1 cellular context compared by ENCODE assay signal in the genomic region with DNA sequence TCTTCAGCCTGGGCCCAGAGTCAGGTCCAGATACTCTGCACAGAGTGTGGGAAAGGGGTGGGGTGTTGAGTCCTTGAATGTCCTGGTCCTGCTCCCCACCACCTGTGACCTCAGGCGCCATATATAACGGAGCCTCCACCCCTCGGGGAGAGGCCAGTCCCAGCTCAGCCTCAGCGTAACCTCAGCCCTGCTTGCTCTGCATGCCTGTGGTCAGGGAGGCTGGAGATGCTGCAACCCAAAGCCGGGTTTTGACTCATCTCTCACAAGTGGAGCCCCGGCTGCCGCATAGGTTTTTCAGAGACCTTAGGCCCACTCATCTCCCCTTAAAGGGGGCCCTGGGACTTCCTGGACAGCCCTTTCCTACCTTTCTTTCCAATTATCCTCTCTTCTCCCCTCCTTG.
A peak's percentile ranks its signal among the peaks of the same experiment; 100 is the strongest.
TF ChIP-seq lines count a peak whose summit lies in the region.

No MANE protein-coding gene starts in this region.

TF ChIP-seq in GM12878, 131 proteins besides CTCF, POLR2A, EP300 and RAD21 (continued from another document and continues in another):
- peak; percentile 81; the same call in 1 of the 2 replicates for TF ChIP-seq TCF12 (IDR thresholded peaks at IDR 0.05; ENCODE audit: low read depth, low read length)
- TF ChIP-seq ATF2 (IDR thresholded peaks at IDR 0.05; ENCODE audit: low read length): peak; percentile 72; the same call in 1 of the 2 replicates
- TF ChIP-seq BRCA1 (IDR thresholded peaks at IDR 0.05; ENCODE audit: low read depth, low read length): no peak
- no peak for TF ChIP-seq SUZ12 (IDR thresholded peaks at IDR 0.05; ENCODE audit: unreplicated experiment)
- TF ChIP-seq GABPA (IDR thresholded peaks at IDR 0.05; ENCODE audit: low read depth): no peak
- TF ChIP-seq ASH2L (IDR thresholded peaks at IDR 0.05; ENCODE audit: borderline replicate concordance, low read depth): no peak
- TF ChIP-seq, protein P1, sequence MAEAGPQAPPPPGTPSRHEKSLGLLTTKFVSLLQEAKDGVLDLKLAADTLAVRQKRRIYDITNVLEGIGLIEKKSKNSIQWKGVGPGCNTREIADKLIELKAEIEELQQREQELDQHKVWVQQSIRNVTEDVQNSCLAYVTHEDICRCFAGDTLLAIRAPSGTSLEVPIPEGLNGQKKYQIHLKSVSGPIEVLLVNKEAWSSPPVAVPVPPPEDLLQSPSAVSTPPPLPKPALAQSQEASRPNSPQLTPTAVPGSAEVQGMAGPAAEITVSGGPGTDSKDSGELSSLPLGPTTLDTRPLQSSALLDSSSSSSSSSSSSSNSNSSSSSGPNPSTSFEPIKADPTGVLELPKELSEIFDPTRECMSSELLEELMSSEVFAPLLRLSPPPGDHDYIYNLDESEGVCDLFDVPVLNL (IDR thresholded peaks at IDR 0.05; ENCODE audit: low read depth, low read length): no peak
- peak; percentile 80 for TF ChIP-seq NFIC (IDR thresholded peaks at IDR 0.05; ENCODE audit: low read depth, low read length)
- no peak for TF ChIP-seq HDAC2 (IDR thresholded peaks at IDR 0.05)
- TF ChIP-seq NRF1 (conservative IDR thresholded peaks at IDR 0.05; ENCODE audit: low read depth, low read length): no peak
- no peak for TF ChIP-seq TARDBP (IDR thresholded peaks at IDR 0.05; ENCODE audit: borderline replicate concordance)
- no peak for TF ChIP-seq ZZZ3 (IDR thresholded peaks at IDR 0.05; ENCODE audit: control insufficient read depth, insufficient read length, low read depth)
- no peak for TF ChIP-seq LARP7 (IDR thresholded peaks at IDR 0.05)
- no peak for TF ChIP-seq CBX3 (IDR thresholded peaks at IDR 0.05; ENCODE audit: borderline replicate concordance, low read depth)
- peak in 1 of 2 experiments; percentile 5; a peak in 1 of 4 replicates for TF ChIP-seq SRF (IDR thresholded peaks at IDR 0.05; ENCODE audit: low read depth in 2 of 2, low read length in 2 of 2)
- TF ChIP-seq SIX5 (IDR thresholded peaks at IDR 0.05; ENCODE audit: low read depth, low read length, severe bottlenecking): no peak
- TF ChIP-seq SMAD5 (IDR thresholded peaks at IDR 0.05; ENCODE audit: low read depth): no peak; the same call in 1 of the 2 replicates
- no peak for TF ChIP-seq ZBTB4 (CRISPR knock-in tag; IDR thresholded peaks at IDR 0.05)
- peak; percentile 63; the same call in 1 of the 2 replicates for TF ChIP-seq FOXM1 (IDR thresholded peaks at IDR 0.05; ENCODE audit: low read depth, low read length)
- TF ChIP-seq, protein P2, sequence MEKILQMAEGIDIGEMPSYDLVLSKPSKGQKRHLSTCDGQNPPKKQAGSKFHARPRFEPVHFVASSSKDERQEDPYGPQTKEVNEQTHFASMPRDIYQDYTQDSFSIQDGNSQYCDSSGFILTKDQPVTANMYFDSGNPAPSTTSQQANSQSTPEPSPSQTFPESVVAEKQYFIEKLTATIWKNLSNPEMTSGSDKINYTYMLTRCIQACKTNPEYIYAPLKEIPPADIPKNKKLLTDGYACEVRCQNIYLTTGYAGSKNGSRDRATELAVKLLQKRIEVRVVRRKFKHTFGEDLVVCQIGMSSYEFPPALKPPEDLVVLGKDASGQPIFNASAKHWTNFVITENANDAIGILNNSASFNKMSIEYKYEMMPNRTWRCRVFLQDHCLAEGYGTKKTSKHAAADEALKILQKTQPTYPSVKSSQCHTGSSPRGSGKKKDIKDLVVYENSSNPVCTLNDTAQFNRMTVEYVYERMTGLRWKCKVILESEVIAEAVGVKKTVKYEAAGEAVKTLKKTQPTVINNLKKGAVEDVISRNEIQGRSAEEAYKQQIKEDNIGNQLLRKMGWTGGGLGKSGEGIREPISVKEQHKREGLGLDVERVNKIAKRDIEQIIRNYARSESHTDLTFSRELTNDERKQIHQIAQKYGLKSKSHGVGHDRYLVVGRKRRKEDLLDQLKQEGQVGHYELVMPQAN (conservative IDR thresholded peaks at IDR 0.05): no peak; the same call in 1 of the 2 replicates
- TF ChIP-seq SMARCA5 (IDR thresholded peaks at IDR 0.05): no peak
- TF ChIP-seq RELB (IDR thresholded peaks at IDR 0.05; ENCODE audit: low read depth): peak; percentile 54; the same call in 1 of the 2 replicates
- peak; percentile 67 for TF ChIP-seq MEF2B (IDR thresholded peaks at IDR 0.05; ENCODE audit: partially characterized antibody, poor library complexity, severe bottlenecking)
- peak; percentile 66; the same call in 1 of the 2 replicates for TF ChIP-seq MXI1 (IDR thresholded peaks at IDR 0.05; ENCODE audit: low read depth, low read length)
- TF ChIP-seq PAX5 (IDR thresholded peaks at IDR 0.05; ENCODE audit: borderline replicate concordance, low read depth, low read length): peak; percentile 90
- no peak for TF ChIP-seq SREBF2 (IDR thresholded peaks at IDR 0.05; ENCODE audit: low read length)
- peak; percentile 64; the same call in 1 of the 2 replicates for TF ChIP-seq PML (IDR thresholded peaks at IDR 0.05; ENCODE audit: low read length)
- peak; percentile 88 for TF ChIP-seq JUNB (IDR thresholded peaks at IDR 0.05)
- TF ChIP-seq CREM (IDR thresholded peaks at IDR 0.05; ENCODE audit: low read depth): peak; percentile 82; the same call in 1 of the 2 replicates
- TF ChIP-seq ZNF24 (IDR thresholded peaks at IDR 0.05): no peak
- no peak for TF ChIP-seq KAT2A (conservative IDR thresholded peaks at IDR 0.05; ENCODE audit: control insufficient read depth, low read depth, low read length)
- peak; percentile 42; the same call in 1 of the 2 replicates for TF ChIP-seq ATF7 (IDR thresholded peaks at IDR 0.05; ENCODE audit: low read depth)
- no peak for TF ChIP-seq TCF7 (IDR thresholded peaks at IDR 0.05; ENCODE audit: borderline replicate concordance)
- no peak for TF ChIP-seq NR2C2 (IDR thresholded peaks at IDR 0.05; ENCODE audit: borderline replicate concordance, control insufficient read depth, insufficient read length, low read depth)
- TF ChIP-seq FOXK2 (IDR thresholded peaks at IDR 0.05): no peak
- TF ChIP-seq, protein P3, sequence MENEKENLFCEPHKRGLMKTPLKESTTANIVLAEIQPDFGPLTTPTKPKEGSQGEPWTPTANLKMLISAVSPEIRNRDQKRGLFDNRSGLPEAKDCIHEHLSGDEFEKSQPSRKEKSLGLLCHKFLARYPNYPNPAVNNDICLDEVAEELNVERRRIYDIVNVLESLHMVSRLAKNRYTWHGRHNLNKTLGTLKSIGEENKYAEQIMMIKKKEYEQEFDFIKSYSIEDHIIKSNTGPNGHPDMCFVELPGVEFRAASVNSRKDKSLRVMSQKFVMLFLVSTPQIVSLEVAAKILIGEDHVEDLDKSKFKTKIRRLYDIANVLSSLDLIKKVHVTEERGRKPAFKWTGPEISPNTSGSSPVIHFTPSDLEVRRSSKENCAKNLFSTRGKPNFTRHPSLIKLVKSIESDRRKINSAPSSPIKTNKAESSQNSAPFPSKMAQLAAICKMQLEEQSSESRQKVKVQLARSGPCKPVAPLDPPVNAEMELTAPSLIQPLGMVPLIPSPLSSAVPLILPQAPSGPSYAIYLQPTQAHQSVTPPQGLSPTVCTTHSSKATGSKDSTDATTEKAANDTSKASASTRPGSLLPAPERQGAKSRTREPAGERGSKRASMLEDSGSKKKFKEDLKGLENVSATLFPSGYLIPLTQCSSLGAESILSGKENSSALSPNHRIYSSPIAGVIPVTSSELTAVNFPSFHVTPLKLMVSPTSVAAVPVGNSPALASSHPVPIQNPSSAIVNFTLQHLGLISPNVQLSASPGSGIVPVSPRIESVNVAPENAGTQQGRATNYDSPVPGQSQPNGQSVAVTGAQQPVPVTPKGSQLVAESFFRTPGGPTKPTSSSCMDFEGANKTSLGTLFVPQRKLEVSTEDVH (IDR thresholded peaks at IDR 0.05; ENCODE audit: low read depth, partially characterized antibody): no peak
- TF ChIP-seq POLR2AphosphoS5 (IDR thresholded peaks at IDR 0.05; ENCODE audit: low read length): peak; percentile 60; the same call in 1 of the 2 replicates
- TF ChIP-seq DPF2 (IDR thresholded peaks at IDR 0.05): peak; percentile 72
- TF ChIP-seq CBFB (IDR thresholded peaks at IDR 0.05; ENCODE audit: low read depth): peak; percentile 98
- TF ChIP-seq USF1 (IDR thresholded peaks at IDR 0.05; ENCODE audit: borderline replicate concordance, extremely low read length, insufficient read depth, low read depth, low read length): no peak
- TF ChIP-seq, protein P4, sequence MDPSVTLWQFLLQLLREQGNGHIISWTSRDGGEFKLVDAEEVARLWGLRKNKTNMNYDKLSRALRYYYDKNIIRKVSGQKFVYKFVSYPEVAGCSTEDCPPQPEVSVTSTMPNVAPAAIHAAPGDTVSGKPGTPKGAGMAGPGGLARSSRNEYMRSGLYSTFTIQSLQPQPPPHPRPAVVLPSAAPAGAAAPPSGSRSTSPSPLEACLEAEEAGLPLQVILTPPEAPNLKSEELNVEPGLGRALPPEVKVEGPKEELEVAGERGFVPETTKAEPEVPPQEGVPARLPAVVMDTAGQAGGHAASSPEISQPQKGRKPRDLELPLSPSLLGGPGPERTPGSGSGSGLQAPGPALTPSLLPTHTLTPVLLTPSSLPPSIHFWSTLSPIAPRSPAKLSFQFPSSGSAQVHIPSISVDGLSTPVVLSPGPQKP (IDR thresholded peaks at IDR 0.05; ENCODE audit: low read depth, low read length): no peak
- peak; percentile 95 for TF ChIP-seq IRF4 (IDR thresholded peaks at IDR 0.05; ENCODE audit: low read depth, low read length)
- TF ChIP-seq IRF3 (IDR thresholded peaks at IDR 0.05): no peak
- TF ChIP-seq RCOR1 (conservative IDR thresholded peaks at IDR 0.05; ENCODE audit: low read depth, low read length): no peak
- no peak for TF ChIP-seq BMI1 (IDR thresholded peaks at IDR 0.05; ENCODE audit: borderline replicate concordance)
- TF ChIP-seq SMC3 (IDR thresholded peaks at IDR 0.05; ENCODE audit: borderline replicate concordance, low read length): no peak
- no peak for TF ChIP-seq SUPT20H (IDR thresholded peaks at IDR 0.05; ENCODE audit: borderline replicate concordance, control insufficient read depth, low read depth, low read length)
- TF ChIP-seq STAT1 (conservative IDR thresholded peaks at IDR 0.05): no peak
